8 cellular contexts compared by ENCODE assay signal in genomic region chr6:154995241-154996162, GRCh38. TPM values are rescaled to one million over a fixed set of nuclear protein-coding genes. Genes with fewer than 3 reads are reported as not detected.
DNase-seq lines count a peak whose midpoint lies in the region; ATAC-seq and TF ChIP-seq lines count a peak whose summit lies in the region.

TSS of gene TIAM2 (plus strand) at chr6:154995315. CDS start at chr6:155129224, 133,909 bp downstream.

- H3K27me3 ChIP-seq in SJCRH30, result no peaks in the 10 kb centered on the region
- peaks cover 9% of the 10 kb centered on the region for H3K27me3 ChIP-seq in lung (ENCODE audit: control insufficient read depth, insufficient read depth)

- H3K4me3 ChIP-seq in SJCRH30 (peak within 1 kb of the TSS; percentile 96), lung (peak within 1 kb of the TSS; percentile 42)

- 0 to 1% methylated on average over 77 to 114 of the region's 114 CpGs for WGBS in lung, 2 donors

- DNase-seq in NCI-H2227 (lab: John Stamatoyannopoulos, UW; ENCODE audit: unreplicated experiment), result peak; percentile 13
- DNase-seq in NCI-H2227 treated with DMSO at 0.1 percent for 48 hours (lab: John Stamatoyannopoulos, UW), result no peak
- peak; percentile 61 to 68 for DNase-seq in SJCRH30
- DNase-seq in dermis blood vessel endothelial cell, result peak; percentile 47
- no peak for DNase-seq in lung (ENCODE audit: low spot score)
- DNase-seq in stimulated activated CD8-positive, alpha-beta memory T cell treated with anti-CD3 and anti-CD28 coated beads, Interleukin-4, amount 100 ng/mL, for 24 hours (ENCODE audit: low read depth), result peak; percentile 15

- no peak for TF ChIP-seq CTCF in lung (IDR thresholded peaks at IDR 0.05; ENCODE audit: control extremely low read depth, extremely low read depth)

- H3K36me3 ChIP-seq in SJCRH30 (no peaks in the 10 kb centered on the region), lung (ENCODE audit: control insufficient read depth in 2 of 2, insufficient read depth in 2 of 2, low read length in 2 of 2) (no peaks in the 10 kb centered on the region)

- H3K4me1 ChIP-seq in SJCRH30, result 0 out of 2 replicates have a peak, but pooled peaks cover 3% of the 10 kb centered on the region
- H3K4me1 ChIP-seq in lung (ENCODE audit: control insufficient read depth in 2 of 2, insufficient read depth in 2 of 2, low read length in 2 of 2), result peaks cover 0 to 8% of the 10 kb centered on the region in 2 donors

- peak within 1 kb of the TSS; percentile 68 for H3K27ac ChIP-seq in SJCRH30
- H3K27ac ChIP-seq in lung (ENCODE audit: low read depth in 1 of 2, low read length in 1 of 2), result no peak within 1 kb of the TSS

- no peaks in the 10 kb centered on the region for H3K9me3 ChIP-seq in SJCRH30 (replicated peaks)
- H3K9me3 ChIP-seq in lung (ENCODE audit: control insufficient read depth in 2 of 2, insufficient read depth in 1 of 2, low read length in 1 of 2), result peaks cover 0 to 4% of the 10 kb centered on the region in 2 donors

- ATAC-seq in lung (ENCODE audit: insufficient read depth, low FRiP score) (no peak), HG03460 (IDR thresholded peaks at IDR 0.05; ENCODE audit: unreplicated experiment) (no peak), HG03025 (IDR thresholded peaks at IDR 0.05; ENCODE audit: low FRiP score, unreplicated experiment) (no peak)

RNA-seq across cellular contexts. Expression of gene TIAM2, which starts in this region (rescaled TPM):
- 21.1 and 23.8 TPM in 2 replicates for total RNA-seq in SJCRH30 (2014; rRNA removed; shearing (Covaris generic))
- 10.6 and 19.3 TPM in 2 replicates for total RNA-seq in dermis blood vessel endothelial cell
- 10 to 100 TPM in 1 of 2 donors, 1 to 10 TPM in 1; 4.9 to 17.5 TPM for total RNA-seq in lung
- 1 to 10 TPM; 1.8 to 3.3 TPM for polyA plus RNA-seq in lung

Comparison
In these comparisons a context has a peak if more than half of its experiments do, and no peak if none do; other contexts are left out.
1. DNase-seq: peak in NCI-H2227 (single experiment), SJCRH30 (2 of 2), dermis blood vessel endothelial cell (single experiment) and stimulated activated CD8-positive, alpha-beta memory T cell treated with anti-CD3 and anti-CD28 coated beads, Interleukin-4, amount 100 ng/mL, for 24 hours (single experiment); none in NCI-H2227 treated with DMSO at 0.1 percent for 48 hours (single experiment) and lung (single experiment).